Comparison of ENCODE assay signal across 27 cellular contexts in the genomic region with DNA sequence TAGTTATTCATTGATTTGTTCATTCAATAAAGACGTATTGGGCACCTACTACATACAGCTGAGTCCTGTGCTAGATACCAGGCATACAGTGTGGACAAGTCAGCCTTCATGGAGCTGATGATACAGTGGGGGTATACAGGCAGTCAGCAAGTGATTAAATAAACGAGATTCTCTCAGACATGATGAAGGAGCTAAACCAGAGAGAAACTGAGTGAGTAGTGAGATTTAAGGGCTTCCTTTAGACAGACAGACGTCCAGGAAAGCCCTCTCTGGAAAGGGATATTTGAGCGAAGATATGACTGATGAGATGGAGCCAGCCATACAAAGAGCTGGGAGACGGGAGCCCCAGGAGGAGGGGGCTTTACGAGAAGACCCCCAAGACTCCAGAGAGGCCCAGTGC.
"Had no signal": no experiment of that assay in that cellular context is flagged by ENCODE, and none has a peak within 500 bp of the region (broad histone marks: within the 10 kb centered on the region; RNA-seq: fewer than 3 reads in every experiment).

No MANE protein-coding gene starts in this region.

- H3K4me3 Mint-ChIP-seq: naive B cell; naive thymus-derived CD8-positive, alpha-beta T cell; natural killer cell treated with Interleukin-12 subunit alpha and Interleukin-12 subunit beta and Interleukin-15 and Interleukin-18, amount 100 ng/mL, for 72 hours; stimulated activated memory B cell treated with anti-CD40 and anti-IgM and Interleukin-4, amounts not matched to agents 10 μg/mL and 1 μg/mL and 100 μg/mL, for 72 hours; stimulated activated naive CD8-positive, alpha-beta T cell treated with anti-CD3 and anti-CD28 coated beads, Interleukin-15, amount 100 ng/mL, for 72 hours had no signal

- H3K4me3 ChIP-seq: ovary, psoas muscle, right lobe of liver, sigmoid colon, suprapubic skin, testis, tibial artery, transverse colon, upper lobe of left lung, vagina had no signal

- H3K27ac Mint-ChIP-seq: naive B cell; naive thymus-derived CD8-positive, alpha-beta T cell; natural killer cell treated with Interleukin-12 subunit alpha and Interleukin-12 subunit beta and Interleukin-15 and Interleukin-18, amount 100 ng/mL, for 72 hours; progenitor cell of endocrine pancreas; stimulated activated memory B cell treated with anti-CD40 and anti-IgM and Interleukin-4, amounts not matched to agents 10 μg/mL and 1 μg/mL and 100 μg/mL, for 72 hours; stimulated activated naive CD8-positive, alpha-beta T cell treated with anti-CD3 and anti-CD28 coated beads, Interleukin-15, amount 100 ng/mL, for 72 hours had no signal

- H3K9ac ChIP-seq: parathyroid adenoma had no signal

- H3K9me3 Mint-ChIP-seq: naive thymus-derived CD8-positive, alpha-beta T cell; natural killer cell treated with Interleukin-12 subunit alpha and Interleukin-12 subunit beta and Interleukin-15 and Interleukin-18, amount 100 ng/mL, for 72 hours; stimulated activated memory B cell treated with anti-CD40 and anti-IgM and Interleukin-4, amounts not matched to agents 10 μg/mL and 1 μg/mL and 100 μg/mL, for 72 hours; stimulated activated naive CD8-positive, alpha-beta T cell treated with anti-CD3 and anti-CD28 coated beads, Interleukin-15, amount 100 ng/mL, for 72 hours had no signal

- DNase-seq: naive B cell; naive thymus-derived CD8-positive, alpha-beta T cell; occipital lobe; ovary; psoas muscle; right cardiac atrium; right lobe of liver; sigmoid colon; small intestine; stimulated activated CD4-positive, alpha-beta T cell treated with anti-CD3 and anti-CD28 coated beads, Interleukin-15, amount 100 ng/mL, for 24 hours; stimulated activated CD4-positive, alpha-beta T cell treated with anti-CD3 and anti-CD28 coated beads, Interleukin-4, amount 100 ng/mL, for 1 hour; stimulated activated CD4-positive, alpha-beta T cell treated with anti-CD3 and anti-CD28 coated beads, Interleukin-4, amount 100 ng/mL, for 4 hours; stimulated activated CD8-positive, alpha-beta memory T cell treated with anti-CD3 and anti-CD28 coated beads, Interleukin-4, amount 100 ng/mL, for 48 hours; stimulated activated naive CD4-positive, alpha-beta T cell; stimulated activated naive CD8-positive, alpha-beta T cell treated with anti-CD3 and anti-CD28 coated beads, Interleukin-15, amount 100 ng/mL, for 72 hours; stimulated activated naive CD8-positive, alpha-beta T cell treated with anti-CD3 and anti-CD28 coated beads, Interleukin-15, Interleukin-2, amounts not matched to agents 100 U/mL and 50 U/mL, for 24 hours; testis; tibial artery; transverse colon had no signal

- ATAC-seq: naive thymus-derived CD8-positive, alpha-beta T cell; natural killer cell treated with Interleukin-12 subunit alpha and Interleukin-12 subunit beta and Interleukin-15 and Interleukin-18, amount 100 ng/mL, for 72 hours; psoas muscle; right lobe of liver; stimulated activated memory B cell treated with anti-CD40 and anti-IgM and Interleukin-4, amounts not matched to agents 10 μg/mL and 1 μg/mL and 100 μg/mL, for 72 hours; stimulated activated naive CD8-positive, alpha-beta T cell treated with anti-CD3 and anti-CD28 coated beads, Interleukin-15, amount 100 ng/mL, for 72 hours; stimulated activated naive CD8-positive, alpha-beta T cell treated with anti-CD3 and anti-CD28 coated beads, Interleukin-15, Interleukin-2, amounts not matched to agents 100 U/mL and 50 U/mL, for 24 hours had no signal

- H3K27me3 ChIP-seq: ovary, right lobe of liver, sigmoid colon, testis, transverse colon, upper lobe of left lung, vagina had no signal

- H3K4me1 ChIP-seq: psoas muscle, right lobe of liver, sigmoid colon, suprapubic skin, tibial artery, transverse colon, upper lobe of left lung, vagina had no signal

- H3K27ac ChIP-seq: neutrophil, parathyroid adenoma, psoas muscle, right lobe of liver, sigmoid colon, suprapubic skin, testis, tibial artery, transverse colon, upper lobe of left lung, vagina had no signal

- H3K36me3 Mint-ChIP-seq: naive B cell; naive thymus-derived CD8-positive, alpha-beta T cell; natural killer cell treated with Interleukin-12 subunit alpha and Interleukin-12 subunit beta and Interleukin-15 and Interleukin-18, amount 100 ng/mL, for 72 hours; stimulated activated memory B cell treated with anti-CD40 and anti-IgM and Interleukin-4, amounts not matched to agents 10 μg/mL and 1 μg/mL and 100 μg/mL, for 72 hours had no signal

- H3K9me3 ChIP-seq: neutrophil, ovary, psoas muscle, right lobe of liver, sigmoid colon, suprapubic skin, testis, tibial artery, transverse colon, upper lobe of left lung, vagina had no signal

- H3K79me2 ChIP-seq: parathyroid adenoma had no signal

- H3K36me3 ChIP-seq: neutrophil, ovary, right lobe of liver, sigmoid colon, suprapubic skin, tibial artery, transverse colon, upper lobe of left lung, vagina had no signal

- H2AFZ ChIP-seq: parathyroid adenoma had no signal

- H3K4me1 Mint-ChIP-seq: naive B cell; naive thymus-derived CD8-positive, alpha-beta T cell; stimulated activated memory B cell treated with anti-CD40 and anti-IgM and Interleukin-4, amounts not matched to agents 10 μg/mL and 1 μg/mL and 100 μg/mL, for 72 hours; stimulated activated naive CD8-positive, alpha-beta T cell treated with anti-CD3 and anti-CD28 coated beads, Interleukin-15, amount 100 ng/mL, for 72 hours had no signal
